In genomic region chr5:115542651-115543364, GRCh38 we compare ENCODE assay signal across 8 cellular contexts. TPM values are rescaled to one million over a fixed set of nuclear protein-coding genes. Genes with fewer than 3 reads are reported as not detected.
DNase-seq lines count a peak whose midpoint lies in the region; ATAC-seq, FAIRE-seq and TF ChIP-seq lines count a peak whose summit lies in the region.

No MANE protein-coding gene starts in this region.

- no peak for DNase-seq in AG10803 (ENCODE audit: low read depth)
- DNase-seq in bronchial epithelial cell (ENCODE audit: low read depth), result peak; percentile 49
- DNase-seq in nucleus accumbens (lab: John Stamatoyannopoulos, UW), result no peak
- no peak for DNase-seq in middle frontal gyrus (ENCODE audit: extremely low spot score, low spot score)

- H3K4me1 ChIP-seq in HUES6 (ENCODE audit: control insufficient read depth, insufficient read depth, low read length) (peaks cover 15% of the 10 kb centered on the region), mucosa of stomach (ENCODE audit: control insufficient read depth, insufficient read depth, low read length) (peaks cover 13% of the 10 kb centered on the region)

- H3K4me3 ChIP-seq in AG10803 (ENCODE audit: low read length) (peak overlapping the region; percentile 80), HUES6 (ENCODE audit: low read depth, low read length) (peak overlapping the region; percentile 93), bronchial epithelial cell (ENCODE audit: low read depth, low read length) (peak overlapping the region; percentile 70), mucosa of stomach (ENCODE audit: low read length) (peak overlapping the region; percentile 71)

- H3K36me3 ChIP-seq in HUES6 (ENCODE audit: control insufficient read depth, insufficient read depth, low read length) (peaks cover 45% of the 10 kb centered on the region), bronchial epithelial cell (ENCODE audit: control insufficient read depth, insufficient read depth, low read length) (peaks cover 4% of the 10 kb centered on the region), mucosa of stomach (ENCODE audit: control insufficient read depth, insufficient read depth, low read length) (peaks cover 4% of the 10 kb centered on the region)

- no peak for ATAC-seq in HG03442 (IDR thresholded peaks at IDR 0.05; ENCODE audit: unreplicated experiment)
- ATAC-seq in HG03439 (IDR thresholded peaks at IDR 0.05; ENCODE audit: unreplicated experiment), result no peak

- no peak overlapping the region for H3K27ac ChIP-seq in HUES6 (ENCODE audit: low read depth, low read length)

- H3K9me3 ChIP-seq in HUES6 (ENCODE audit: control insufficient read depth, insufficient read depth, low read depth, low read length), result peaks cover 19% of the 10 kb centered on the region
- no peaks in the 10 kb centered on the region for H3K9me3 ChIP-seq in mucosa of stomach (ENCODE audit: control insufficient read depth, low read length)

- H3K27me3 ChIP-seq in HUES6 (ENCODE audit: control insufficient read depth, insufficient read depth, low read length) (no peaks in the 10 kb centered on the region), bronchial epithelial cell (ENCODE audit: control insufficient read depth, insufficient read depth, low read length) (no peaks in the 10 kb centered on the region), mucosa of stomach (ENCODE audit: control insufficient read depth, insufficient read depth, low read length) (no peaks in the 10 kb centered on the region)

- H3K9ac ChIP-seq in HUES6 (ENCODE audit: low read length) (peak overlapping the region; percentile 95), mucosa of stomach (ENCODE audit: low read length) (peak overlapping the region; percentile 97)

- peak; percentile 40 for FAIRE-seq in bronchial epithelial cell (lab: Jason Lieb, UNC)

- no peak for TF ChIP-seq CTCF in AG10803 (conservative IDR thresholded peaks at IDR 0.05; ENCODE audit: low read length)
- no peak for TF ChIP-seq CTCF in bronchial epithelial cell (IDR thresholded peaks at IDR 0.05; ENCODE audit: insufficient read depth, low read length, severe bottlenecking)

RNA-seq across cellular contexts. Expression of gene FEM1C, which starts 1.8 kb away (rescaled TPM):
- total RNA-seq in bronchial epithelial cell, result 11.8 and 14.5 TPM in 2 replicates

RNA-seq across cellular contexts. Expression of gene TICAM2, which starts 59.5 kb away (rescaled TPM):
- 0.26 and 0.38 TPM in 2 replicates for total RNA-seq in bronchial epithelial cell
